10 cellular contexts compared by ENCODE assay signal in genomic region chr7:87465534-87465880, GRCh38. TPM values are rescaled to one million over a fixed set of nuclear protein-coding genes. Genes with fewer than 3 reads are reported as not detected.
DNase-seq lines count a peak whose midpoint lies in the region; ATAC-seq, FAIRE-seq and TF ChIP-seq lines count a peak whose summit lies in the region.
"Not testable (repeated sequence)": the region's sequence is repeated elsewhere in the genome, so short reads cannot be mapped to it uniquely, and the experiment has no call there.
"Had no signal": no experiment of that assay in that cellular context is flagged by ENCODE, and none has a peak within 500 bp of the region (broad histone marks: within the 10 kb centered on the region; RNA-seq: fewer than 3 reads in every experiment).

No MANE protein-coding gene starts in this region.

- not testable (repeated sequence) for H3F3A ChIP-seq in neural progenitor cell (ENCODE audit: low read depth)

- H3K4me3 Mint-ChIP-seq in WTC11: peak overlapping the region; percentile 24; the same call in 1 of the 2 replicates
- not testable (repeated sequence) for H3K4me3 Mint-ChIP-seq in neural progenitor cell

- not testable (repeated sequence) for H3K9me3 ChIP-seq in A549; ES-I3 (ENCODE audit: control insufficient read depth, insufficient read depth, low read length); HUES6 (ENCODE audit: control insufficient read depth, insufficient read depth, low read depth, low read length); hepatocyte (ENCODE audit: low read depth); right lobe of liver; neural progenitor cell (ENCODE audit: low read depth)

- not testable (repeated sequence) for H3K4me3 ChIP-seq in A549, hepatocyte, right lobe of liver
- H3K4me3 ChIP-seq in HUES6 (ENCODE audit: low read depth, low read length) (peak overlapping the region; percentile 69), neural progenitor cell (peak overlapping the region; percentile 28)

- not testable (repeated sequence) for TF ChIP-seq POLR2A in A549 (IDR thresholded peaks at IDR 0.05; ENCODE audit: low read length); right lobe of liver (IDR thresholded peaks at IDR 0.05)

- not testable (repeated sequence) for H3K9me2 ChIP-seq in hepatocyte (replicated peaks; ENCODE audit: insufficient read depth)

- not testable (repeated sequence) for TF ChIP-seq RAD21 in A549 (conservative IDR thresholded peaks at IDR 0.05 in 1 of 2, IDR thresholded peaks at IDR 0.05 in 1 of 2)

- peaks cover 39% of the 10 kb centered on the region for H3K36me3 Mint-ChIP-seq in WTC11
- not testable (repeated sequence) for H3K36me3 Mint-ChIP-seq in neural progenitor cell

- H3K36me3 ChIP-seq in ES-I3 (ENCODE audit: insufficient read depth, low read length); HUES6 (ENCODE audit: control insufficient read depth, insufficient read depth, low read length); hepatocyte (replicated peaks; ENCODE audit: insufficient read depth, low read depth); neural progenitor cell: not testable (repeated sequence)
- H3K36me3 ChIP-seq in right lobe of liver: peaks cover 0 to 13% (median 3%) of the 10 kb centered on the region in 4 donors

- CTCF ChIA-PET in A549 (lab: Yijun Ruan, JAX): not testable (repeated sequence)
- CTCF ChIA-PET in WTC11 (lab: Charles Lee): interaction anchor here (0.7 to 1.4 kb wide), 7 partner anchors 9 to 120 kb away, joined by 3 to 6 read pairs (median 4); partner anchors contain the start of gene CROT

- 65% methylated on average over 7 of the region's 7 CpGs for WGBS in A549 (ENCODE audit: missing lambda C conversion rate)
- WGBS in hepatocyte (ENCODE audit: low lambda C conversion rate, missing lambda C conversion rate): 73% methylated on average over 7 of the region's 7 CpGs
- 30% methylated on average over 2 of the region's 7 CpGs for WGBS in right lobe of liver (ENCODE audit: insufficient coverage, low coverage, low lambda C conversion rate, missing lambda C conversion rate)

- not testable (repeated sequence) for TF ChIP-seq CTCF in A549 (IDR thresholded peaks at IDR 0.05); WTC11 (IDR thresholded peaks at IDR 0.05); hepatocyte (IDR thresholded peaks at IDR 0.05; ENCODE audit: poor library complexity); right lobe of liver (IDR thresholded peaks at IDR 0.05); neural progenitor cell (IDR thresholded peaks at IDR 0.05)

- peaks cover 29% of the 10 kb centered on the region for H3K9me3 Mint-ChIP-seq in WTC11
- H3K9me3 Mint-ChIP-seq in neural progenitor cell: not testable (repeated sequence)

- not testable (repeated sequence) for ATAC-seq in A549, WTC11, right lobe of liver

- H3K27me3 Mint-ChIP-seq in WTC11 (ENCODE audit: low read depth); neural progenitor cell (ENCODE audit: insufficient read depth, low read depth): not testable (repeated sequence)

- not testable (repeated sequence) for H4K20me1 ChIP-seq in hepatocyte (ENCODE audit: insufficient read depth, poor library complexity, severe bottlenecking); neural progenitor cell (ENCODE audit: low read depth)

- not testable (repeated sequence) for H2AFZ ChIP-seq in hepatocyte
- peak overlapping the region; percentile 98 for H2AFZ ChIP-seq in neural progenitor cell (replicated peaks)

- H3K4me1 Mint-ChIP-seq in WTC11: peaks cover 28% of the 10 kb centered on the region
- H3K4me1 Mint-ChIP-seq in neural progenitor cell: not testable (repeated sequence)

- peak overlapping the region; percentile 67; the same call in 1 of the 2 replicates for H3K27ac Mint-ChIP-seq in WTC11
- not testable (repeated sequence) for H3K27ac Mint-ChIP-seq in neural progenitor cell

- not testable (repeated sequence) for TF ChIP-seq EP300 in A549 (IDR thresholded peaks at IDR 0.05)

- not testable (repeated sequence) for H3K27me3 ChIP-seq in HUES6 (ENCODE audit: control insufficient read depth, insufficient read depth, low read length); hepatocyte; right lobe of liver; neural progenitor cell

- H3K4me1 ChIP-seq in A549; ES-I3 (ENCODE audit: insufficient read depth, low read length); hepatocyte (ENCODE audit: insufficient read depth); neural progenitor cell: not testable (repeated sequence)
- H3K4me1 ChIP-seq in HUES6 (ENCODE audit: control insufficient read depth, insufficient read depth, low read length) (peaks cover 13% of the 10 kb centered on the region), right lobe of liver (peaks cover 0 to 29% (median 5%) of the 10 kb centered on the region in 4 donors)

- intact Hi-C loops in right lobe of liver (cut with DNase I): not testable (repeated sequence)

- not testable (repeated sequence) for H3K27ac ChIP-seq in A549; HUES6 (ENCODE audit: low read depth, low read length); hepatocyte; neural progenitor cell
- peak overlapping the region in 2 of 3 donors; percentile 43 to 66 for H3K27ac ChIP-seq in right lobe of liver

- peak overlapping the region; percentile 60 for H3K9ac ChIP-seq in ES-I3 (ENCODE audit: low read depth, low read length)
- not testable (repeated sequence) for H3K9ac ChIP-seq in HUES6 (ENCODE audit: low read length); neural progenitor cell

- not testable (repeated sequence) for DNase-seq in A549 (ENCODE audit: low read depth in 1 of 2, low spot score in 1 of 2); WTC11 (ENCODE audit: low spot score); hepatocyte (ENCODE audit: low spot score); right lobe of liver; neural progenitor cell (ENCODE audit: low spot score)

- not testable (repeated sequence) for FAIRE-seq in A549 (lab: Jason Lieb, UNC)

- POLR2A ChIA-PET in A549 (lab: Yijun Ruan, JAX): not testable (repeated sequence)
- POLR2A ChIA-PET in WTC11 (lab: Charles Lee): interaction anchor here (0.6 kb wide), 1 partner anchor 277 kb away, joined by 3 read pairs; no protein-coding TSS in a partner anchor

- H3K4me2 ChIP-seq in A549: peak overlapping the region; percentile 69
- H3K4me2 ChIP-seq in hepatocyte: peak overlapping the region; percentile 73
- H3K4me2 ChIP-seq in neural progenitor cell: peak overlapping the region; percentile 65

- not testable (repeated sequence) for H3K79me2 ChIP-seq in hepatocyte; neural progenitor cell (ENCODE audit: low read depth)

RNA-seq across cellular contexts. Expression of gene ABCB4, which starts 10.0 kb away (rescaled TPM):
- polyA plus RNA-seq in A549 (2011; rRNA removed): 0.12 and 0.13 TPM in 2 replicates
- 0.01 TPM in 1 of 2 replicates, not detected in the other for polyA plus RNA-seq in A549 (2012; cell fraction: cytosol; rRNA removed)
- not detected in 2 replicates for polyA plus RNA-seq in A549 (2012; cell fraction: nucleus; rRNA removed)
- not detected in 3 replicates for polyA plus RNA-seq in A549 (2017; fragmentation: RNase III; extraction: RNeasy Plus Mini Kit Qiagen cat#74134 plus additional on column Dnase treatment)
- 0.05 TPM in 1 of 2 replicates, not detected in the other for polyA minus RNA-seq in A549 (2011; rRNA and poly(A)+ RNA removed)
- 0.71 to 1.2 TPM (median 1.1 TPM) in 3 replicates for total RNA-seq in WTC11 (2021)
- 0.80 and 1.2 TPM in 2 replicates for total RNA-seq in hepatocyte
- 0.37 and 2.3 TPM in 2 replicates for polyA plus RNA-seq in hepatocyte
- total RNA-seq in right lobe of liver: 100 to 1,000 TPM in 5 of 6 experiments, 10 to 100 TPM in 1; 57.2 to 189 (median 115) TPM
- total RNA-seq in neural progenitor cell (ENCODE audit: low replicate concordance): 0.30 and 0.50 TPM in 2 replicates
- total RNA-seq: A172; CD4-positive, alpha-beta T cell; G401 had no signal

Comparison
In these comparisons a context has a peak if more than half of its experiments do, and no peak if none do; other contexts are left out.
1. RNA of gene ABCB4, which starts 10.0 kb away (total RNA-seq): 57.2 to 189 TPM in right lobe of liver; 0.80 to 1.2 TPM in hepatocyte, 0.71 to 1.2 TPM in WTC11 and 0.30 to 0.50 TPM in neural progenitor cell; every median in the first group is over 10 times any median in the second.
2. Peak in every context shown above with its lines, with median percentiles within 50 percentile points of each other: H3K4me2 ChIP-seq.